Comparison of ENCODE assay signal across 9 cellular contexts in the genomic region with DNA sequence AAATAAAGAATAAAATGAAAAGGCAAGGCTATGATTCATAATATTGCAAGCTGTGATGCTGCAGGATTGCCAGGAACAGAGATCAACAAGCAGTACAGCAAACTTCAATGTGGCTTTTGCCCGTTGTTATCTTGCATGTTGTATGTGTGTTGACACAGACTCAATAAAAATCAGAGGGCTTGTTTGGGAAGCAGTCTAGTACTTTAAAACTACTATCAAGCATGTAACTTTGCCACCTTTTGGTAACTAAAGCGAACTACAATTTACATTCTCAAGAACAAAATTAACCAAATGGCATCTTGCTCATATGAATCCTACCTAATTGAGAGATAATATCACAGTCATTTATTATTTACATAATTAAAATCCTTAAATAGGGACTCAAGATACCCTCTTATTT.
A peak's percentile ranks its signal among the peaks of the same experiment; 100 is the strongest.
DNase-seq lines count a peak whose midpoint lies in the region; ATAC-seq and TF ChIP-seq lines count a peak whose summit lies in the region.
"Had no signal": no experiment of that assay in that cellular context is flagged by ENCODE, and none has a peak within 500 bp of the region (broad histone marks: within the 10 kb centered on the region; RNA-seq: fewer than 3 reads in every experiment).

No MANE protein-coding gene starts in this region.

- H3K4me2 ChIP-seq in H9 (ENCODE audit: insufficient read depth, insufficient read length, low read length) = no peak overlapping the region
- no peak overlapping the region for H3K4me2 ChIP-seq in OCI-LY3 (ENCODE audit: low read length)

- H2BK120ac ChIP-seq in H9 (ENCODE audit: low read depth, low read length, poor library complexity, severe bottlenecking) = no peak overlapping the region

- DNase-seq in Caco-2 = peak in 1 of 2 experiments; percentile 41
- no peak for DNase-seq in H9
- peak; percentile 11 for DNase-seq in glomerular visceral epithelial cell (ENCODE audit: extremely low spot score)
- no peak for DNase-seq in NCI-H2029 (lab: John Stamatoyannopoulos, UW)
- DNase-seq in NCI-H2029 treated with DMSO at 0.1 percent for 48 hours (lab: John Stamatoyannopoulos, UW) = no peak
- DNase-seq in posterior vena cava (ENCODE audit: low spot score) = no peak

- no peak overlapping the region for H2BK12ac ChIP-seq in H9 (ENCODE audit: insufficient read length, low read depth, low read length)

- H2BK20ac ChIP-seq in H9 (ENCODE audit: low read depth, low read length, poor library complexity, severe bottlenecking) = no peak overlapping the region

- H3K14ac ChIP-seq in H9 (ENCODE audit: insufficient read depth, low read length) = no peak overlapping the region

- H3K4ac ChIP-seq in H9 (ENCODE audit: low read depth, low read length) = no peak overlapping the region

- POLR2A ChIA-PET in Caco-2 (lab: Charles Lee) = interaction anchor here (0.5 kb wide), 1 partner anchor 181 kb away, joined by 7 read pairs; no protein-coding TSS in a partner anchor

- H2AFZ ChIP-seq in H9 (ENCODE audit: low read length) (no peak overlapping the region), OCI-LY3 (ENCODE audit: low read depth, low read length) (no peak overlapping the region)

- H3K27ac Mint-ChIP-seq in Caco-2 (ENCODE audit: unreplicated experiment) (no peak overlapping the region), H9 (no peak overlapping the region)
- H3K27ac Mint-ChIP-seq: dendritic cell treated with granulocyte-macrophage colony-stimulating factor and Interleukin-4, amounts not matched to agents 40 ng/mL and 50 ng/mL, for 4 days had no signal

- no peak overlapping the region for H3T11ph ChIP-seq in H9 (ENCODE audit: low read length)

- H3K4me3 ChIP-seq in Caco-2 (ENCODE audit: low read depth, low read length) (no peak overlapping the region), OCI-LY3 (ENCODE audit: low read length) (no peak overlapping the region)

- no peak overlapping the region for H3K23ac ChIP-seq in H9 (ENCODE audit: insufficient read length, low read depth, low read length)

- no peak overlapping the region for H4K5ac ChIP-seq in H9 (ENCODE audit: insufficient read length, low read depth, low read length)

- H3K9ac ChIP-seq in H9 (ENCODE audit: extremely low read depth, insufficient read length, low read length) = no peak overlapping the region
- H3K9ac ChIP-seq in OCI-LY3 (ENCODE audit: low read length) = no peak overlapping the region

- H3K23me2 ChIP-seq in H9 (ENCODE audit: insufficient read length, low read depth, low read length, poor library complexity, severe bottlenecking) = no peaks in the 10 kb centered on the region

- BruUV-seq in Caco-2 (replicated peaks; lab: Mats Ljungman, UMichigan) = no TSS peak

- H3K56ac ChIP-seq in H9 (ENCODE audit: insufficient read length, low read depth, low read length) = no peak overlapping the region

- H3K79me1 ChIP-seq in H9 (ENCODE audit: insufficient read depth, low read depth, low read length, poor library complexity, severe bottlenecking) = no peaks in the 10 kb centered on the region

- H3K79me2 ChIP-seq in H9 (ENCODE audit: insufficient read depth, low read length) (no peaks in the 10 kb centered on the region), OCI-LY3 (ENCODE audit: low read length) (no peaks in the 10 kb centered on the region)

- no peaks in the 10 kb centered on the region for H3K27me3 ChIP-seq in Caco-2 (replicated peaks; ENCODE audit: control insufficient read depth, insufficient read depth, low read length)
- H3K27me3 ChIP-seq in H9 (ENCODE audit: insufficient read depth, low read length) = no peaks in the 10 kb centered on the region
- no peaks in the 10 kb centered on the region for H3K27me3 ChIP-seq in OCI-LY3 (ENCODE audit: low read depth, low read length)

- H3K4me3 Mint-ChIP-seq in Caco-2 (ENCODE audit: unreplicated experiment) = no peak overlapping the region
- no peak overlapping the region for H3K4me3 Mint-ChIP-seq in H9
- H3K4me3 Mint-ChIP-seq: dendritic cell treated with granulocyte-macrophage colony-stimulating factor and Interleukin-4, amounts not matched to agents 40 ng/mL and 50 ng/mL, for 4 days had no signal

- intact Hi-C loops in Caco-2 (cut with micrococcal nuclease; ENCODE audit: unreplicated experiment) (loop anchor here (1.0 to 10.0 kb wide), 2 partner anchors 207 to 235 kb away; no protein-coding TSS in a partner anchor), posterior vena cava (cut with DNase I) (no loop called here)

- no peak overlapping the region for H2BK5ac ChIP-seq in H9 (ENCODE audit: insufficient read length, low read length)

- no CpG with 5 or more reads among the region's 2 CpGs for WGBS in H9 (ENCODE audit: extremely low coverage, insufficient read length, low lambda C conversion rate)

- no peaks in the 10 kb centered on the region for H3K36me3 Mint-ChIP-seq in Caco-2 (ENCODE audit: insufficient read depth, unreplicated experiment)
- H3K36me3 Mint-ChIP-seq in H9 (ENCODE audit: insufficient read depth in 1 of 3, low read depth in 3 of 3) = no peaks in the 10 kb centered on the region

- H3K27me3 Mint-ChIP-seq in Caco-2 (ENCODE audit: insufficient read depth, unreplicated experiment) (peaks cover 11% of the 10 kb centered on the region), H9 (ENCODE audit: low read depth) (no peaks in the 10 kb centered on the region)
- H3K27me3 Mint-ChIP-seq: dendritic cell treated with granulocyte-macrophage colony-stimulating factor and Interleukin-4, amounts not matched to agents 40 ng/mL and 50 ng/mL, for 4 days had no signal

- H3K9me3 ChIP-seq in Caco-2 (no peaks in the 10 kb centered on the region), H9 (ENCODE audit: control insufficient read depth, low read depth, low read length) (no peaks in the 10 kb centered on the region), OCI-LY3 (ENCODE audit: insufficient read depth, low read length) (no peaks in the 10 kb centered on the region)

- no peak overlapping the region for H3K18ac ChIP-seq in H9 (ENCODE audit: insufficient read length, low read depth, low read length)

- no peak for ATAC-seq in GM19023 (IDR thresholded peaks at IDR 0.05; ENCODE audit: unreplicated experiment)

- H3K36me3 ChIP-seq in Caco-2 (ENCODE audit: control insufficient read depth, insufficient read depth, low read length) (no peaks in the 10 kb centered on the region), OCI-LY3 (replicated peaks; ENCODE audit: low read depth, low read length) (no peaks in the 10 kb centered on the region)

- H3K9me3 Mint-ChIP-seq in Caco-2 (ENCODE audit: unreplicated experiment) (no peaks in the 10 kb centered on the region), H9 (peaks cover 0 to 1% of the 10 kb centered on the region in 2 experiments; a peak in 2 of 5 replicates)
- H3K9me3 Mint-ChIP-seq: dendritic cell treated with granulocyte-macrophage colony-stimulating factor and Interleukin-4, amounts not matched to agents 40 ng/mL and 50 ng/mL, for 4 days had no signal

- H2BK15ac ChIP-seq in H9 (ENCODE audit: low read depth, low read length) = no peak overlapping the region

- H3K4me1 Mint-ChIP-seq in Caco-2 (ENCODE audit: low read depth, unreplicated experiment) (peaks cover 7% of the 10 kb centered on the region), H9 (no peaks in the 10 kb centered on the region)

- TF ChIP-seq CTCF in Caco-2 (IDR thresholded peaks at IDR 0.05; ENCODE audit: insufficient read depth in 1 of 2, low read depth in 1 of 2, low read length in 1 of 2, severe bottlenecking in 1 of 2, unreplicated experiment in 1 of 2) = peak; percentile 28 to 38
- peak; percentile 58 for TF ChIP-seq CTCF in H9 (conservative IDR thresholded peaks at IDR 0.05)
- TF ChIP-seq CTCF in OCI-LY3 (IDR thresholded peaks at IDR 0.05; ENCODE audit: low read depth, low read length) = peak; percentile 77

- H2AK5ac ChIP-seq in H9 (ENCODE audit: insufficient read length, low read length) = no peak overlapping the region

- no peak overlapping the region for H4K91ac ChIP-seq in H9 (ENCODE audit: insufficient read length, low read depth, low read length)

- no peak overlapping the region for H3K27ac ChIP-seq in H9 (ENCODE audit: insufficient read length, low read depth, low read length)
- H3K27ac ChIP-seq in OCI-LY3 (ENCODE audit: low read length) = no peak overlapping the region

- no peak overlapping the region for H4K8ac ChIP-seq in H9 (replicated peaks; ENCODE audit: insufficient read length, low read depth, low read length)

- CTCF ChIA-PET in Caco-2 (lab: Charles Lee) = no interaction called here

- no peaks in the 10 kb centered on the region for H3K4me1 ChIP-seq in Caco-2
- H3K4me1 ChIP-seq in H9 (ENCODE audit: insufficient read depth, low read length) = no peaks in the 10 kb centered on the region
- H3K4me1 ChIP-seq in OCI-LY3 (ENCODE audit: low read length) = no peaks in the 10 kb centered on the region

- no peaks in the 10 kb centered on the region for H4K20me1 ChIP-seq in H9 (ENCODE audit: control insufficient read depth, insufficient read depth, insufficient read length)
- H4K20me1 ChIP-seq in OCI-LY3 (ENCODE audit: insufficient read depth, low read length) = no peaks in the 10 kb centered on the region
